Comparison of ENCODE assay signal across 1 cellular context in genomic region chr14:91254456-91254855, GRCh38.
TF ChIP-seq lines count a peak whose summit lies in the region.

No MANE protein-coding gene starts in this region.

TF ChIP-seq in IMR-90, 13 proteins besides CTCF, POLR2A, EP300 and RAD21 (continued from another document):
- no peak for TF ChIP-seq SMC3 (IDR thresholded peaks at IDR 0.05; ENCODE audit: low read depth, low read length)
- TF ChIP-seq MAZ (IDR thresholded peaks at IDR 0.05; ENCODE audit: borderline replicate concordance, low read depth, low read length), result no peak
- TF ChIP-seq BHLHE40 (IDR thresholded peaks at IDR 0.05; ENCODE audit: low read depth, low read length), result no peak
- TF ChIP-seq CEBPB (IDR thresholded peaks at IDR 0.05; ENCODE audit: low read depth, low read length), result no peak
- TF ChIP-seq MAFK (IDR thresholded peaks at IDR 0.05; ENCODE audit: low read depth, low read length), result no peak
- TF ChIP-seq, protein P1, sequence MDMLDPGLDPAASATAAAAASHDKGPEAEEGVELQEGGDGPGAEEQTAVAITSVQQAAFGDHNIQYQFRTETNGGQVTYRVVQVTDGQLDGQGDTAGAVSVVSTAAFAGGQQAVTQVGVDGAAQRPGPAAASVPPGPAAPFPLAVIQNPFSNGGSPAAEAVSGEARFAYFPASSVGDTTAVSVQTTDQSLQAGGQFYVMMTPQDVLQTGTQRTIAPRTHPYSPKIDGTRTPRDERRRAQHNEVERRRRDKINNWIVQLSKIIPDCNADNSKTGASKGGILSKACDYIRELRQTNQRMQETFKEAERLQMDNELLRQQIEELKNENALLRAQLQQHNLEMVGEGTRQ (IDR thresholded peaks at IDR 0.05; ENCODE audit: low read depth, low read length), result no peak
TF ChIP-seq in IMR-90: peak in this region for 0.
